ENCODE assay signal across 1 cellular context in genomic region chr14:89424241-89424640, GRCh38.
TF ChIP-seq lines count a peak whose summit lies in the region.

No MANE protein-coding gene starts in this region.

TF ChIP-seq in H1, 55 proteins besides CTCF, POLR2A, EP300 and RAD21:
- TF ChIP-seq NANOG (IDR thresholded peaks at IDR 0.05; ENCODE audit: insufficient read depth, low read depth, low read length, poor library complexity, severe bottlenecking) (no peak), MAFK (IDR thresholded peaks at IDR 0.05; ENCODE audit: low read depth, low read length) (no peak), BACH1 (IDR thresholded peaks at IDR 0.05; ENCODE audit: low read length) (no peak), CBX8 (IDR thresholded peaks at IDR 0.05; ENCODE audit: borderline replicate concordance, low read depth, low read length) (no peak), RFX5 (IDR thresholded peaks at IDR 0.05; ENCODE audit: borderline replicate concordance, low read depth, low read length) (no peak), CREB1 (IDR thresholded peaks at IDR 0.05) (no peak), TBP (IDR thresholded peaks at IDR 0.05; ENCODE audit: low read depth, low read length) (no peak), CHD1 (IDR thresholded peaks at IDR 0.05; ENCODE audit: low read depth, low read length) (no peak), TAF1 (IDR thresholded peaks at IDR 0.05; ENCODE audit: low read depth, low read length) (no peak)
